Comparison of ENCODE assay signal across 20 cellular contexts in genomic region chr22:19061471-19062138, GRCh38.
A peak's percentile ranks its signal among the peaks of the same experiment; 100 is the strongest.
DNase-seq lines count a peak whose midpoint lies in the region; ATAC-seq and TF ChIP-seq lines count a peak whose summit lies in the region.
"Had no signal": no experiment of that assay in that cellular context is flagged by ENCODE, and none has a peak within 500 bp of the region (broad histone marks: within the 10 kb centered on the region; RNA-seq: fewer than 3 reads in every experiment).

No MANE protein-coding gene starts in this region.

- H3K36me3 ChIP-seq in WERI-Rb-1 (peaks cover 54% of the 10 kb centered on the region), testis (ENCODE audit: low read depth, missing control alignments) (no peaks in the 10 kb centered on the region)

- H3K27me3 ChIP-seq in WERI-Rb-1 (ENCODE audit: insufficient read depth, low read depth, severe bottlenecking): no peaks in the 10 kb centered on the region
- no peaks in the 10 kb centered on the region for H3K27me3 ChIP-seq in testis
- no peaks in the 10 kb centered on the region for H3K27me3 ChIP-seq in right cardiac atrium (ENCODE audit: control insufficient read depth, insufficient read depth)
- H3K27me3 ChIP-seq: BLaER1 had no signal

- 92 to 94% methylated on average over 6 of the region's 6 CpGs for WGBS in testis, 2 donors
- WGBS in right cardiac atrium: 91% methylated on average over 6 of the region's 6 CpGs

- H3K36me3 Mint-ChIP-seq in activated naive CD8-positive, alpha-beta T cell treated with anti-CD3 and anti-CD28 coated beads, Interleukin-2, amount 10 ng/mL, durations not matched to agents 7 days and 5 days: peaks cover 18% of the 10 kb centered on the region
- H3K36me3 Mint-ChIP-seq in activated naive CD8-positive, alpha-beta T cell treated with anti-CD3 and anti-CD28 coated beads, Interleukin-2, amount 50 U/mL, for 24 hours (ENCODE audit: low read depth): peaks cover 11% of the 10 kb centered on the region

- POLR2A ChIA-PET in activated naive CD8-positive, alpha-beta T cell treated with anti-CD3 and anti-CD28 coated beads, Interleukin-2, amount 10 ng/mL, durations not matched to agents 7 days and 5 days (lab: Charles Lee): no interaction called here

- H3K27ac Mint-ChIP-seq in activated naive CD8-positive, alpha-beta T cell treated with anti-CD3 and anti-CD28 coated beads, Interleukin-2, amount 10 ng/mL, durations not matched to agents 7 days and 5 days: no peak overlapping the region
- H3K27ac Mint-ChIP-seq in activated naive CD8-positive, alpha-beta T cell treated with anti-CD3 and anti-CD28 coated beads, Interleukin-2, amount 50 U/mL, for 24 hours: no peak overlapping the region
- H3K27ac Mint-ChIP-seq: CD8-positive, alpha-beta T cell had no signal

- H3K27me3 Mint-ChIP-seq in activated naive CD8-positive, alpha-beta T cell treated with anti-CD3 and anti-CD28 coated beads, Interleukin-2, amount 10 ng/mL, durations not matched to agents 7 days and 5 days: no peaks in the 10 kb centered on the region
- no peaks in the 10 kb centered on the region for H3K27me3 Mint-ChIP-seq in activated naive CD8-positive, alpha-beta T cell treated with anti-CD3 and anti-CD28 coated beads, Interleukin-2, amount 50 U/mL, for 24 hours

- ATAC-seq in activated naive CD8-positive, alpha-beta T cell treated with anti-CD3 and anti-CD28 coated beads, Interleukin-2, amount 10 ng/mL, durations not matched to agents 7 days and 5 days (ENCODE audit: low read depth): no peak
- ATAC-seq in activated naive CD8-positive, alpha-beta T cell treated with anti-CD3 and anti-CD28 coated beads, Interleukin-2, amount 50 U/mL, for 24 hours: no peak
- no peak for ATAC-seq in right cardiac atrium
- no peak for ATAC-seq in GM18873 (IDR thresholded peaks at IDR 0.05; ENCODE audit: low FRiP score, unreplicated experiment)
- ATAC-seq: CD8-positive, alpha-beta T cell; HepG2 had no signal

- no peak overlapping the region for H3K4me3 Mint-ChIP-seq in activated naive CD8-positive, alpha-beta T cell treated with anti-CD3 and anti-CD28 coated beads, Interleukin-2, amount 10 ng/mL, durations not matched to agents 7 days and 5 days
- H3K4me3 Mint-ChIP-seq in activated naive CD8-positive, alpha-beta T cell treated with anti-CD3 and anti-CD28 coated beads, Interleukin-2, amount 50 U/mL, for 24 hours: no peak overlapping the region
- H3K4me3 Mint-ChIP-seq: CD8-positive, alpha-beta T cell had no signal

- intact Hi-C loops in testis (cut with DNase I; ENCODE audit: low total_unique reads) (no loop called here), right cardiac atrium (cut with DNase I) (no loop called here)

- H3K4me1 ChIP-seq in testis (peaks cover 14% of the 10 kb centered on the region), right cardiac atrium (ENCODE audit: control insufficient read depth, insufficient read depth, low read length) (no peaks in the 10 kb centered on the region)
- H3K4me1 ChIP-seq: BLaER1 had no signal

- DNase-seq in activated naive CD8-positive, alpha-beta T cell treated with anti-CD3 and anti-CD28 coated beads, Interleukin-2, amount 10 ng/mL, durations not matched to agents 7 days and 5 days: peak; percentile 11
- DNase-seq in activated naive CD8-positive, alpha-beta T cell treated with anti-CD3 and anti-CD28 coated beads, Interleukin-2, amount 50 U/mL, for 24 hours: no peak
- DNase-seq in WERI-Rb-1 (no peak), islet precursor cell (peak; percentile 37), testis (peak; percentile 6), right cardiac atrium (no peak), GOT3 (lab: John Stamatoyannopoulos, UW) (no peak)
- DNase-seq: DMS79, GM23248, NCI-H1048, NCI-H1436 treated with DMSO at 0.1 percent for 48 hours, NCI-H2029 treated with DMSO at 0.1 percent for 48 hours, NCI-H2171 treated with DMSO at 0.1 percent for 48 hours, NCI-H446 treated with DMSO at 0.1 percent for 48 hours, NCI-H774 had no signal

- H3K27ac ChIP-seq in WERI-Rb-1 (peak overlapping the region; percentile 49), testis (no peak overlapping the region), right cardiac atrium (ENCODE audit: low read length) (no peak overlapping the region)
- H3K27ac ChIP-seq: BLaER1, GM23248, KMS-11 had no signal

- H3K4me1 Mint-ChIP-seq in activated naive CD8-positive, alpha-beta T cell treated with anti-CD3 and anti-CD28 coated beads, Interleukin-2, amount 10 ng/mL, durations not matched to agents 7 days and 5 days: no peaks in the 10 kb centered on the region
- H3K4me1 Mint-ChIP-seq in activated naive CD8-positive, alpha-beta T cell treated with anti-CD3 and anti-CD28 coated beads, Interleukin-2, amount 50 U/mL, for 24 hours: peaks cover 7% of the 10 kb centered on the region

- TF ChIP-seq CTCF in WERI-Rb-1 (IDR thresholded peaks at IDR 0.05; ENCODE audit: low read depth, low read length): no peak
- no peak for TF ChIP-seq CTCF in testis (IDR thresholded peaks at IDR 0.05)

- TF ChIP-seq POLR2A in testis (IDR thresholded peaks at IDR 0.05): no peak

- H3K9me3 ChIP-seq in WERI-Rb-1 (ENCODE audit: severe bottlenecking) (no peaks in the 10 kb centered on the region), testis (no peaks in the 10 kb centered on the region), right cardiac atrium (ENCODE audit: control insufficient read depth, low read length) (no peaks in the 10 kb centered on the region)
- H3K9me3 ChIP-seq: BLaER1 had no signal

- no peaks in the 10 kb centered on the region for H3K9me3 Mint-ChIP-seq in activated naive CD8-positive, alpha-beta T cell treated with anti-CD3 and anti-CD28 coated beads, Interleukin-2, amount 10 ng/mL, durations not matched to agents 7 days and 5 days
- H3K9me3 Mint-ChIP-seq in activated naive CD8-positive, alpha-beta T cell treated with anti-CD3 and anti-CD28 coated beads, Interleukin-2, amount 50 U/mL, for 24 hours: no peaks in the 10 kb centered on the region
- H3K9me3 Mint-ChIP-seq: CD8-positive, alpha-beta T cell had no signal

- H3K4me3 ChIP-seq in WERI-Rb-1 (ENCODE audit: low read depth, low read length): no peak overlapping the region
- H3K4me3 ChIP-seq in testis: no peak overlapping the region
- no peak overlapping the region for H3K4me3 ChIP-seq in right cardiac atrium (ENCODE audit: low read length)
- H3K4me3 ChIP-seq: BLaER1, GM23248 had no signal

Comparison
In these comparisons a context has a peak if more than half of its experiments do, and no peak if none do; other contexts are left out.
1. DNase-seq: peak in activated naive CD8-positive, alpha-beta T cell treated with anti-CD3 and anti-CD28 coated beads, Interleukin-2, amount 10 ng/mL, durations not matched to agents 7 days and 5 days (single experiment), islet precursor cell (single experiment) and testis (single experiment); none in activated naive CD8-positive, alpha-beta T cell treated with anti-CD3 and anti-CD28 coated beads, Interleukin-2, amount 50 U/mL, for 24 hours (single experiment), WERI-Rb-1 (single experiment), right cardiac atrium (0 of 3) and GOT3 (single experiment).